Comparison of ENCODE assay signal across 13 cellular contexts in the genomic region with DNA sequence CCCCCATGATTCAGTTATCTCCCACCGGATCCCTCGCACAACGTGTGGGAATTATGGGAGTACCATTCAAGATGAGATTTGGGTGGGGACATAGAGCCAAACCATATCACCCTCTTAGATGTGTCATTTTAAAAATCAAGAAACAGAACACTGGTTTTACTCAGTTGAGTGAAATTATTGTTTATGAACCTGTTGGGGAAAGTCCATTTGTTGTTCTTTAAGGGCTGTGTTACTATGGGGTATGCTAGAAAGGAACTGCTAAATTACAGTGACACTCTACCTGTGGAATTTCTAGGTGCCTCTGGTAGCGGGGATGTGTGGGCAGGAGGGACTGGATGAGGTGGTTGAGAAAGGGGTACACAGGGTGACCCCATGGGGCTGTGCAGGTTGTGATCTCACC.
"Had no signal": no experiment of that assay in that cellular context is flagged by ENCODE, and none has a peak within 500 bp of the region (broad histone marks: within the 10 kb centered on the region; RNA-seq: fewer than 3 reads in every experiment).

No MANE protein-coding gene starts in this region.

- ATAC-seq: left lobe of liver had no signal

- H3K27ac ChIP-seq: SJCRH30, transverse colon, vagina had no signal

- H3K27me3 ChIP-seq: SJCRH30, transverse colon, vagina had no signal

- H3K4me1 ChIP-seq: SJCRH30, transverse colon, vagina had no signal

- H3K27me3 Mint-ChIP-seq: naive thymus-derived CD4-positive, alpha-beta T cell had no signal

- DNase-seq: activated CD8-positive, alpha-beta memory T cell treated with anti-CD3 and anti-CD28 coated beads, Interleukin-2, amount 50 U/mL, for 48 hours; activated gamma-delta T cell; islet precursor cell; nucleus accumbens; posterior cingulate gyrus; retina; SJCRH30; stimulated activated naive CD4-positive, alpha-beta T cell; T-helper 9 cell; transverse colon had no signal

- H3K36me3 ChIP-seq: transverse colon, vagina had no signal

- H3K4me3 ChIP-seq: SJCRH30, transverse colon, vagina had no signal

- H3K9me3 ChIP-seq: SJCRH30, transverse colon, vagina had no signal
